9 cellular contexts compared by ENCODE assay signal in genomic region chr1:100423832-100424337, GRCh38.
A peak's percentile ranks its signal among the peaks of the same experiment; 100 is the strongest.
DNase-seq lines count a peak whose midpoint lies in the region; ATAC-seq and TF ChIP-seq lines count a peak whose summit lies in the region.
"Had no signal": no experiment of that assay in that cellular context is flagged by ENCODE, and none has a peak within 500 bp of the region (broad histone marks: within the 10 kb centered on the region; RNA-seq: fewer than 3 reads in every experiment).

No MANE protein-coding gene starts in this region.

- POLR2A ChIA-PET in CD8-positive, alpha-beta T cell (lab: Charles Lee) = interaction anchor here (1.0 to 3.6 kb wide), 10 partner anchors 9 to 158 kb away, joined by 3 to 27 read pairs (median 6); partner anchors contain the start of genes CDC14A and RTCA

- peaks cover 74% of the 10 kb centered on the region for H3K4me1 Mint-ChIP-seq in CD8-positive, alpha-beta T cell (ENCODE audit: low read depth)
- H3K4me1 Mint-ChIP-seq in activated T-helper 2 cell treated with anti-CD3 and anti-CD28 coated beads, Interferon-gamma antibody, Interleukin-2, Interleukin-4, amounts not matched to agents 10 μg/mL and 5 μg/mL and 100 μg/mL, durations not matched to agents 14 hours and 24 hours and 36 hours (ENCODE audit: low read depth) = peaks cover 28% of the 10 kb centered on the region
- peaks cover 4% of the 10 kb centered on the region for H3K4me1 Mint-ChIP-seq in mesothelial cell of epicardium

- H3K4me3 ChIP-seq in CD8-positive, alpha-beta T cell (ENCODE audit: low read depth, low read length) = no peak overlapping the region
- H3K4me3 ChIP-seq: lung had no signal

- no peaks in the 10 kb centered on the region for H3K9me3 ChIP-seq in CD8-positive, alpha-beta T cell (ENCODE audit: low read length)

- H3K4me3 Mint-ChIP-seq in CD8-positive, alpha-beta T cell = peak overlapping the region; percentile 75
- H3K4me3 Mint-ChIP-seq in activated T-helper 2 cell treated with anti-CD3 and anti-CD28 coated beads, Interferon-gamma antibody, Interleukin-2, Interleukin-4, amounts not matched to agents 10 μg/mL and 5 μg/mL and 100 μg/mL, durations not matched to agents 14 hours and 24 hours and 36 hours (ENCODE audit: low read depth) = no peak overlapping the region
- H3K4me3 Mint-ChIP-seq in mesothelial cell of epicardium = no peak overlapping the region

- no peaks in the 10 kb centered on the region for H3K36me3 ChIP-seq in CD8-positive, alpha-beta T cell (ENCODE audit: insufficient read depth, low read length)

- ATAC-seq in CD8-positive, alpha-beta T cell = peak; percentile 75
- ATAC-seq in GM19351 (IDR thresholded peaks at IDR 0.05; ENCODE audit: unreplicated experiment) = peak; percentile 95
- ATAC-seq in HG03103 (IDR thresholded peaks at IDR 0.05; ENCODE audit: low read depth, unreplicated experiment) = peak; percentile 87

- H3K27me3 ChIP-seq in CD8-positive, alpha-beta T cell (ENCODE audit: insufficient read depth, low read length) = no peaks in the 10 kb centered on the region

- no peaks in the 10 kb centered on the region for H3K9me3 Mint-ChIP-seq in CD8-positive, alpha-beta T cell
- no peaks in the 10 kb centered on the region for H3K9me3 Mint-ChIP-seq in activated T-helper 2 cell treated with anti-CD3 and anti-CD28 coated beads, Interferon-gamma antibody, Interleukin-2, Interleukin-4, amounts not matched to agents 10 μg/mL and 5 μg/mL and 100 μg/mL, durations not matched to agents 14 hours and 24 hours and 36 hours
- H3K9me3 Mint-ChIP-seq in mesothelial cell of epicardium = no peaks in the 10 kb centered on the region

- no peak for TF ChIP-seq CTCF in CD8-positive, alpha-beta T cell (IDR thresholded peaks at IDR 0.05)
- no peak for TF ChIP-seq CTCF in mesothelial cell of epicardium (IDR thresholded peaks at IDR 0.05; ENCODE audit: unreplicated experiment)

- peaks cover 51% of the 10 kb centered on the region for H3K36me3 Mint-ChIP-seq in CD8-positive, alpha-beta T cell
- peaks cover 24% of the 10 kb centered on the region for H3K36me3 Mint-ChIP-seq in activated T-helper 2 cell treated with anti-CD3 and anti-CD28 coated beads, Interferon-gamma antibody, Interleukin-2, Interleukin-4, amounts not matched to agents 10 μg/mL and 5 μg/mL and 100 μg/mL, durations not matched to agents 14 hours and 24 hours and 36 hours (ENCODE audit: low read depth)
- H3K36me3 Mint-ChIP-seq in mesothelial cell of epicardium = no peaks in the 10 kb centered on the region

- peak overlapping the region; percentile 89 for H3K27ac Mint-ChIP-seq in CD8-positive, alpha-beta T cell
- H3K27ac Mint-ChIP-seq in activated T-helper 2 cell treated with anti-CD3 and anti-CD28 coated beads, Interferon-gamma antibody, Interleukin-2, Interleukin-4, amounts not matched to agents 10 μg/mL and 5 μg/mL and 100 μg/mL, durations not matched to agents 14 hours and 24 hours and 36 hours = peak overlapping the region; percentile 53
- no peak overlapping the region for H3K27ac Mint-ChIP-seq in mesothelial cell of epicardium

- H3K27me3 Mint-ChIP-seq in CD8-positive, alpha-beta T cell (ENCODE audit: low read depth) = no peaks in the 10 kb centered on the region
- no peaks in the 10 kb centered on the region for H3K27me3 Mint-ChIP-seq in activated T-helper 2 cell treated with anti-CD3 and anti-CD28 coated beads, Interferon-gamma antibody, Interleukin-2, Interleukin-4, amounts not matched to agents 10 μg/mL and 5 μg/mL and 100 μg/mL, durations not matched to agents 14 hours and 24 hours and 36 hours (ENCODE audit: low read depth)
- H3K27me3 Mint-ChIP-seq in mesothelial cell of epicardium (ENCODE audit: low read depth) = no peaks in the 10 kb centered on the region

- intact Hi-C loops in CD8-positive, alpha-beta T cell (cut with DNase I, micrococcal nuclease) = loop anchor here in 1 of 2 experiments (2.0 to 5.0 kb wide), 3 partner anchors 17 to 37 kb away; no protein-coding TSS in a partner anchor
- intact Hi-C loops in activated T-helper 2 cell treated with anti-CD3 and anti-CD28 coated beads, Interferon-gamma antibody, Interleukin-2, Interleukin-4, amounts not matched to agents 10 μg/mL and 5 μg/mL and 100 μg/mL, durations not matched to agents 14 hours and 24 hours and 36 hours (cut with micrococcal nuclease) = loop anchor here (2.0 kb wide), 1 partner anchor 15 kb away; no protein-coding TSS in a partner anchor

- peak in 3 of 7 experiments; percentile 13 to 31 (median 21) for DNase-seq in CD8-positive, alpha-beta T cell
- DNase-seq in activated T-helper 2 cell treated with anti-CD3 and anti-CD28 coated beads, Interferon-gamma antibody, Interleukin-2, Interleukin-4, amounts not matched to agents 10 μg/mL and 5 μg/mL and 100 μg/mL, durations not matched to agents 14 hours and 24 hours and 36 hours (ENCODE audit: low spot score) = no peak
- DNase-seq in mesothelial cell of epicardium (ENCODE audit: low spot score in 2 of 2, unreplicated experiment in 2 of 2) (no peak), NCI-H146 (lab: John Stamatoyannopoulos, UW) (no peak), activated gamma-delta T cell (lab: John Stamatoyannopoulos, UW) (no peak), caudate nucleus (lab: John Stamatoyannopoulos, UW) (no peak)

- peaks cover 31% of the 10 kb centered on the region for H3K4me1 ChIP-seq in CD8-positive, alpha-beta T cell (ENCODE audit: insufficient read depth, low read length)

- H3K27ac ChIP-seq in CD8-positive, alpha-beta T cell (ENCODE audit: low read depth, low read length) = peak overlapping the region; percentile 2
- H3K27ac ChIP-seq in caudate nucleus (ENCODE audit: low read depth, low read length) = no peak overlapping the region

- CTCF ChIA-PET in CD8-positive, alpha-beta T cell (lab: Charles Lee) = interaction anchor here (0.6 to 3.7 kb wide), 12 partner anchors 10 to 450 kb away, joined by 3 to 24 read pairs (median 5); no protein-coding TSS in a partner anchor
